23 cellular contexts compared by ENCODE assay signal in the genomic region with DNA sequence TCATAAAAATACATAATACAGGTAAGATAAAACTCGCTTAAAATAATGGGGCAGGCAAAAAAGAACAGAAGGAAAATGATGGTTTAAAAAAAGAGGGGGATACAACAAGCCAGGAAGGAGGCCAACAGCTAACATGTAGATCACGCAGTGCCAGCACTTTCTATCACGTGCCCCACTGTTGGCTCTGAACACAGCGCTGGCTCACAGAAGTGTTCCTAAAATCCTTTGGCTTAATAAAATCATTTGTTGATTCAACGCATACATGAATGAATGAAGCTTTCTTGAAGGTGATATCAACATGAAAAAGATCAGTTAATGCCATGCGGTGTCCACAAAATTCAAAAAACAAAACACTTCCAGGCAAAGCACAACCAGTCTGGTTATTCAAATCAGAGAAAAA. TPM values are rescaled to one million over a fixed set of nuclear protein-coding genes. Genes with fewer than 3 reads are reported as not detected.
DNase-seq lines count a peak whose midpoint lies in the region; ATAC-seq and TF ChIP-seq lines count a peak whose summit lies in the region.
"Had no signal": no experiment of that assay in that cellular context is flagged by ENCODE, and none has a peak within 500 bp of the region (broad histone marks: within the 10 kb centered on the region; RNA-seq: fewer than 3 reads in every experiment).

No MANE protein-coding gene starts in this region.

- H3K4me2 ChIP-seq in neural progenitor cell, result no peak overlapping the region
- H3K4me2 ChIP-seq in mesendoderm (ENCODE audit: low read length), result no peak overlapping the region
- H3K4me2 ChIP-seq: BLaER1, PC-9 had no signal

- H3K27me3 ChIP-seq in neural progenitor cell (no peaks in the 10 kb centered on the region), thyroid gland (no peaks in the 10 kb centered on the region), Peyer's patch (no peaks in the 10 kb centered on the region), mesendoderm (ENCODE audit: insufficient read depth, low read length, poor library complexity) (no peaks in the 10 kb centered on the region)
- H3K27me3 ChIP-seq: BLaER1, suprapubic skin had no signal

- WGBS in thyroid gland, 2 donors, result 56 to 68% methylated on average over 6 of the region's 6 CpGs
- no CpG with 5 or more reads among the region's 6 CpGs for WGBS in mesendoderm (ENCODE audit: extremely low coverage, insufficient coverage, low lambda C conversion rate)

- no peaks in the 10 kb centered on the region for H3K36me3 ChIP-seq in neural progenitor cell
- H3K36me3 ChIP-seq in thyroid gland, result no peaks in the 10 kb centered on the region
- no peaks in the 10 kb centered on the region for H3K36me3 ChIP-seq in Peyer's patch
- no peaks in the 10 kb centered on the region for H3K36me3 ChIP-seq in mesendoderm (ENCODE audit: control insufficient read depth, insufficient read depth, low read length)
- H3K36me3 ChIP-seq: BLaER1, HAP-1, suprapubic skin, WERI-Rb-1 had no signal

- H3K4me3 Mint-ChIP-seq in neural progenitor cell (no peak overlapping the region), natural killer cell (no peak overlapping the region)

- peak; percentile 42 for ATAC-seq in left ventricle myocardium superior
- no peak for ATAC-seq in left cardiac atrium
- ATAC-seq in natural killer cell, result no peak
- ATAC-seq: activated naive CD8-positive, alpha-beta T cell treated with anti-CD3 and anti-CD28 coated beads, Interleukin-2, amount 50 U/mL, for 24 hours had no signal

- no peak for TF ChIP-seq POLR2A in thyroid gland (IDR thresholded peaks at IDR 0.05)
- TF ChIP-seq POLR2A in Peyer's patch (IDR thresholded peaks at IDR 0.05), result no peak

- no peaks in the 10 kb centered on the region for H4K20me1 ChIP-seq in neural progenitor cell (ENCODE audit: low read depth)
- H4K20me1 ChIP-seq: BLaER1 had no signal

- H3K27ac ChIP-seq in neural progenitor cell (no peak overlapping the region), thyroid gland (no peak overlapping the region), Peyer's patch (no peak overlapping the region), mesendoderm (ENCODE audit: low read depth, low read length) (no peak overlapping the region)
- H3K27ac ChIP-seq: BLaER1, PC-9, suprapubic skin, WERI-Rb-1 had no signal

- H3K36me3 Mint-ChIP-seq in neural progenitor cell (no peaks in the 10 kb centered on the region), natural killer cell (no peaks in the 10 kb centered on the region)

- no peaks in the 10 kb centered on the region for H3K9me3 Mint-ChIP-seq in neural progenitor cell
- H3K9me3 Mint-ChIP-seq in natural killer cell, result no peaks in the 10 kb centered on the region
- H3K9me3 Mint-ChIP-seq: activated naive CD8-positive, alpha-beta T cell treated with anti-CD3 and anti-CD28 coated beads, Interleukin-2, amount 50 U/mL, for 24 hours had no signal

- no peak overlapping the region for H3K56ac ChIP-seq in mesendoderm (ENCODE audit: low read length)

- intact Hi-C loops in left ventricle myocardium superior (cut with micrococcal nuclease), result no loop called here
- intact Hi-C loops in left cardiac atrium (cut with DNase I), result no loop called here
- intact Hi-C loops in thyroid gland (cut with DNase I), result no loop called here
- intact Hi-C loops in natural killer cell (cut with micrococcal nuclease), result no loop called here

- DNase-seq in left ventricle myocardium superior, result no peak
- no peak for DNase-seq in left cardiac atrium
- DNase-seq in cerebellum (ENCODE audit: low spot score), result peak; percentile 55
- no peak for DNase-seq in neural progenitor cell (ENCODE audit: low spot score)
- peak; percentile 47 to 54 for DNase-seq in thyroid gland
- DNase-seq in Peyer's patch, result no peak
- no peak for DNase-seq in natural killer cell
- DNase-seq in mesendoderm, result no peak
- DNase-seq: activated CD8-positive, alpha-beta memory T cell treated with anti-CD3 and anti-CD28 coated beads, Interleukin-2, amount 50 U/mL, for 4 hours; activated effector memory CD4-positive, alpha-beta T cell treated with Interleukin-2 at 50 U/mL for 16 hours; activated naive CD8-positive, alpha-beta T cell treated with anti-CD3 and anti-CD28 coated beads, Interleukin-2, amount 50 U/mL, for 24 hours; dermis blood vessel endothelial cell; kidney; NCI-H1694 treated with DMSO at 0.1 percent for 48 hours; NCI-H226; NCI-H82; PC-9; retina; T-helper 2 cell; WERI-Rb-1 had no signal

- H2AFZ ChIP-seq in neural progenitor cell (replicated peaks), result peak overlapping the region; percentile 26
- H2AFZ ChIP-seq: PC-9 had no signal

- H2BK5ac ChIP-seq in mesendoderm (ENCODE audit: low read length), result no peak overlapping the region

- no peak overlapping the region for H3K23ac ChIP-seq in mesendoderm (ENCODE audit: low read length)

- H3K27ac Mint-ChIP-seq in neural progenitor cell (peak overlapping the region; percentile 50), natural killer cell (no peak overlapping the region)
- H3K27ac Mint-ChIP-seq: activated naive CD8-positive, alpha-beta T cell treated with anti-CD3 and anti-CD28 coated beads, Interleukin-2, amount 50 U/mL, for 24 hours had no signal

- no peak overlapping the region for H3K4ac ChIP-seq in mesendoderm (ENCODE audit: low read depth, low read length)

- H3K79me2 ChIP-seq in neural progenitor cell (ENCODE audit: low read depth) (no peaks in the 10 kb centered on the region), mesendoderm (ENCODE audit: control insufficient read depth, insufficient read depth, low read length) (no peaks in the 10 kb centered on the region)

- no peaks in the 10 kb centered on the region for H3K79me1 ChIP-seq in mesendoderm (ENCODE audit: low read length)

- H3K4me1 ChIP-seq in neural progenitor cell (no peaks in the 10 kb centered on the region), thyroid gland (no peaks in the 10 kb centered on the region), Peyer's patch (peaks cover 0 to 9% (median 0%) of the 10 kb centered on the region in 4 donors), mesendoderm (ENCODE audit: control insufficient read depth, low read depth, low read length) (no peaks in the 10 kb centered on the region)
- H3K4me1 ChIP-seq: HAP-1, suprapubic skin had no signal

- H3K9me3 ChIP-seq in neural progenitor cell (ENCODE audit: low read depth) (no peaks in the 10 kb centered on the region), thyroid gland (no peaks in the 10 kb centered on the region), Peyer's patch (no peaks in the 10 kb centered on the region)
- H3K9me3 ChIP-seq: BLaER1, HAP-1, suprapubic skin had no signal

- TF ChIP-seq CTCF in neural progenitor cell (IDR thresholded peaks at IDR 0.05) (no peak), thyroid gland (IDR thresholded peaks at IDR 0.05) (no peak), Peyer's patch (IDR thresholded peaks at IDR 0.05) (no peak), natural killer cell (IDR thresholded peaks at IDR 0.05) (no peak)

- no peak overlapping the region for H3K4me3 ChIP-seq in neural progenitor cell
- H3K4me3 ChIP-seq in thyroid gland (replicated peaks in 1 of 3), result no peak overlapping the region
- H3K4me3 ChIP-seq in Peyer's patch, result no peak overlapping the region
- H3K4me3 ChIP-seq in mesendoderm (ENCODE audit: low read length), result no peak overlapping the region
- H3K4me3 ChIP-seq: BLaER1, HAP-1, PC-9, suprapubic skin had no signal

- no peak overlapping the region for H2AK5ac ChIP-seq in mesendoderm (ENCODE audit: low read length)

- no peak overlapping the region for H4K8ac ChIP-seq in mesendoderm (ENCODE audit: low read depth, low read length)

- no peak overlapping the region for H4K5ac ChIP-seq in mesendoderm (ENCODE audit: low read length)

- peaks cover 8% of the 10 kb centered on the region for H3F3A ChIP-seq in neural progenitor cell (ENCODE audit: low read depth)

- H3K4me1 Mint-ChIP-seq in neural progenitor cell (peaks cover 20% of the 10 kb centered on the region), natural killer cell (peaks cover 56 to 57% of the 10 kb centered on the region in 2 donors)

- H2BK15ac ChIP-seq in mesendoderm (replicated peaks; ENCODE audit: low read depth), result no peak overlapping the region

- no peak overlapping the region for H3K18ac ChIP-seq in mesendoderm (ENCODE audit: low read length)

- no peak overlapping the region for H3K9ac ChIP-seq in neural progenitor cell
- H3K9ac ChIP-seq in mesendoderm (ENCODE audit: low read length), result no peak overlapping the region
- H3K9ac ChIP-seq: BLaER1 had no signal

- H3K27me3 Mint-ChIP-seq in neural progenitor cell (ENCODE audit: insufficient read depth, low read depth) (peaks cover 3% of the 10 kb centered on the region), natural killer cell (ENCODE audit: low read depth in 2 of 2) (no peaks in the 10 kb centered on the region)

- no peak overlapping the region for H2BK120ac ChIP-seq in mesendoderm (ENCODE audit: low read depth, low read length)

RNA-seq across cellular contexts. Expression of gene ITGAE, which starts 8.5 kb away (rescaled TPM):
- total RNA-seq in left ventricle myocardium superior, result 12.2 TPM
- total RNA-seq in left cardiac atrium, result 10 to 100 TPM; 15.7 to 20.5 TPM
- total RNA-seq in cerebellum, result 12.1 TPM
- total RNA-seq in neural progenitor cell (ENCODE audit: low replicate concordance), result 33.7 and 47.5 TPM in 2 replicates
- 10 to 100 TPM in 3 of 4 donors, 1 to 10 TPM in 1; 5.5 to 31.9 (median 19.4) TPM for total RNA-seq in thyroid gland
- 10 to 100 TPM; 14.9 to 41.8 (median 31.5) TPM for total RNA-seq in Peyer's patch
- 10 to 100 TPM; 12.8 to 13.8 (median 13.8) TPM for total RNA-seq in natural killer cell
- polyA plus RNA-seq in mesendoderm (2013, experiment 1 of 2), result 43.4 TPM
- 42.4 TPM for polyA plus RNA-seq in mesendoderm (2013, experiment 2 of 2)

RNA-seq across cellular contexts. Expression of gene NCBP3, which starts 53.6 kb away (rescaled TPM):
- 17.8 TPM for total RNA-seq in left ventricle myocardium superior
- total RNA-seq in left cardiac atrium, result 10 to 100 TPM; 16.3 to 24.4 TPM
- 49.2 TPM for total RNA-seq in cerebellum
- 55.7 and 72.4 TPM in 2 replicates for total RNA-seq in neural progenitor cell (ENCODE audit: low replicate concordance)
- total RNA-seq in thyroid gland, result 100 to 1,000 TPM in 1 of 4 donors, 10 to 100 TPM in 3; 28.4 to 265 (median 36.1) TPM
- total RNA-seq in Peyer's patch, result 10 to 100 TPM; 24.8 to 41.6 (median 32.2) TPM
- total RNA-seq in natural killer cell, result 10 to 100 TPM; 55.9 to 60.7 (median 58.1) TPM
- polyA plus RNA-seq in mesendoderm (2013, experiment 1 of 2), result 29.3 TPM
- polyA plus RNA-seq in mesendoderm (2013, experiment 2 of 2), result 27.5 TPM

Comparison
In these comparisons a context has a peak if more than half of its experiments do, and no peak if none do; other contexts are left out.
1. DNase-seq: peak in cerebellum (single experiment) and thyroid gland (2 of 2); none in left ventricle myocardium superior (single experiment), left cardiac atrium (single experiment), neural progenitor cell (single experiment), Peyer's patch (0 of 3), natural killer cell (single experiment) and mesendoderm (single experiment).